Comparison of ENCODE assay signal across 21 cellular contexts in the genomic region with DNA sequence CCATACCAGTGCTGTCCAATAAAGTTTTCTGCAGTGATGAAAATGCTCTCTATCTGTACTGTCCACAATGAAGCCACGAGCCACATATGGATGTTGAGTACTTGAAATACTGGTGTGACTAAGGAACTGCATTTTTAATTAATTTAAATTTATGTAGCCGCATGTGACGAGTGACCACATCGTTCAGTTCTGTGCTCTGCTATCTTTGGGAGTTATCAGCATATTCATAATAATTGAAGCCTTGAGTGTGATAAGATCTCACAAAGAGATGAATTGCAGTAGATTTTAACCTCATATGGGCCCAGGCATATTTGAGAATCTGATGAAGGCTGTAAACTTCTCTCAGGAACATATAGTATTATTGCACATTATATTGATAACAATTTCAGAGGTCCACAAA.
"Had no signal": no experiment of that assay in that cellular context is flagged by ENCODE, and none has a peak within 500 bp of the region (broad histone marks: within the 10 kb centered on the region; RNA-seq: fewer than 3 reads in every experiment).

No MANE protein-coding gene starts in this region.

- H3K27me3 Mint-ChIP-seq: naive thymus-derived CD8-positive, alpha-beta T cell; stimulated activated memory B cell treated with anti-CD40 and anti-IgM and Interleukin-4, amounts not matched to agents 10 μg/mL and 1 μg/mL and 100 μg/mL, for 72 hours; stimulated activated naive CD8-positive, alpha-beta T cell treated with anti-CD3 and anti-CD28 coated beads, Interleukin-15, Interleukin-2, amounts not matched to agents 100 ng/mL and 50 ng/mL, for 24 hours had no signal

- ATAC-seq: heart right ventricle; left lobe of liver; mucosa of descending colon; naive thymus-derived CD8-positive, alpha-beta T cell; stimulated activated memory B cell treated with anti-CD40 and anti-IgM and Interleukin-4, amounts not matched to agents 10 μg/mL and 1 μg/mL and 100 μg/mL, for 72 hours had no signal

- H3K9me3 ChIP-seq: heart right ventricle, mucosa of descending colon, neutrophil, thoracic aorta, transverse colon had no signal

- H3K4me3 ChIP-seq: coronary artery, heart right ventricle, mucosa of descending colon, thoracic aorta, transverse colon had no signal

- H3K36me3 ChIP-seq: heart right ventricle, neutrophil, thoracic aorta, transverse colon had no signal

- H3K36me3 Mint-ChIP-seq: naive thymus-derived CD8-positive, alpha-beta T cell; stimulated activated memory B cell treated with anti-CD40 and anti-IgM and Interleukin-4, amounts not matched to agents 10 μg/mL and 1 μg/mL and 100 μg/mL, for 72 hours had no signal

- FAIRE-seq: frontal cortex, small intestine had no signal

- H3K27ac ChIP-seq: coronary artery, neutrophil, thoracic aorta, transverse colon had no signal

- H3K9me3 Mint-ChIP-seq: endodermal cell; naive thymus-derived CD8-positive, alpha-beta T cell; stimulated activated memory B cell treated with anti-CD40 and anti-IgM and Interleukin-4, amounts not matched to agents 10 μg/mL and 1 μg/mL and 100 μg/mL, for 72 hours; stimulated activated naive CD8-positive, alpha-beta T cell treated with anti-CD3 and anti-CD28 coated beads, Interleukin-15, Interleukin-2, amounts not matched to agents 100 ng/mL and 50 ng/mL, for 24 hours had no signal

- H3K4me3 Mint-ChIP-seq: endodermal cell; naive thymus-derived CD8-positive, alpha-beta T cell; stimulated activated memory B cell treated with anti-CD40 and anti-IgM and Interleukin-4, amounts not matched to agents 10 μg/mL and 1 μg/mL and 100 μg/mL, for 72 hours; stimulated activated naive CD8-positive, alpha-beta T cell treated with anti-CD3 and anti-CD28 coated beads, Interleukin-15, Interleukin-2, amounts not matched to agents 100 ng/mL and 50 ng/mL, for 24 hours had no signal

- H3K4me1 ChIP-seq: transverse colon had no signal

- H3K27me3 ChIP-seq: heart right ventricle, neutrophil, transverse colon had no signal

- DNase-seq: effector CD4-positive, alpha-beta T cell; endodermal cell; erythroblast; heart right ventricle; hypothalamus; islet precursor cell; mammary epithelial cell; mucosa of descending colon; naive thymus-derived CD8-positive, alpha-beta T cell; posterior cingulate gyrus; small intestine; stimulated activated CD4-positive, alpha-beta T cell treated with anti-CD3 and anti-CD28 coated beads, Interleukin-4, amount 100 ng/mL, for 1 hour; stimulated activated CD8-positive, alpha-beta memory T cell treated with anti-CD3 and anti-CD28 coated beads, Interleukin-4, amount 100 ng/mL, for 48 hours; transverse colon had no signal

- H3K27ac Mint-ChIP-seq: endodermal cell; naive thymus-derived CD8-positive, alpha-beta T cell; stimulated activated memory B cell treated with anti-CD40 and anti-IgM and Interleukin-4, amounts not matched to agents 10 μg/mL and 1 μg/mL and 100 μg/mL, for 72 hours; stimulated activated naive CD8-positive, alpha-beta T cell treated with anti-CD3 and anti-CD28 coated beads, Interleukin-15, Interleukin-2, amounts not matched to agents 100 ng/mL and 50 ng/mL, for 24 hours had no signal
